Comparison of ENCODE assay signal across 24 cellular contexts in the genomic region with DNA sequence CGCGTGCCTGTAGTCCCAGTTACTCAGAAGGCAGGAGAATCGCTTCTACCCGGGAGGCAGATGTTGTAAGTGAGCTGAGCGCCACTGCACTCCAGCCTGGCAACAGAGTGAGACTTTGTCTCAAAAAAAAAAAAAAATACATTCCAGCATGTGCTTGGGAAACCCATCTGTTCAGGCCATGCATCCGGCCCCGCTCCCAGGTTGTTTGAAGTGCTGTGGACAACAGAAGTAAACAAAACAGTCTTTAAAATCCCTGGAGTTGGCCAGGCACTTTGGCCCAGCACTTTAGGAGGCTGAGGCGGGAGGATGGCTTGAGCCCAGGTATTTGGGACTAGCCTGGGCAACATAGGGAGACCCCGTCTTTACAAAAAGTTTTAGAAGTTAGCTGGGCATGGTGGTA. TPM values are rescaled to one million over a fixed set of nuclear protein-coding genes. Genes with fewer than 3 reads are reported as not detected.
DNase-seq lines count a peak whose midpoint lies in the region; ATAC-seq and TF ChIP-seq lines count a peak whose summit lies in the region.
"Had no signal": no experiment of that assay in that cellular context is flagged by ENCODE, and none has a peak within 500 bp of the region (broad histone marks: within the 10 kb centered on the region; RNA-seq: fewer than 3 reads in every experiment).

No MANE protein-coding gene starts in this region.

- H3K27ac ChIP-seq in AG04450 (ENCODE audit: low read depth, low read length): no peak overlapping the region
- H3K27ac ChIP-seq: brain microvascular endothelial cell, neutrophil, thoracic aorta had no signal

- in situ Hi-C loops in SK-MEL-5 (cut with HindIII; ENCODE audit: low pct_unique_long_range_greater_than_20kb, low sequenced_read_pairs): loop anchor here (25.0 kb wide), 1 partner anchor 143 kb away; no protein-coding TSS in a partner anchor

- TF ChIP-seq CTCF in AG04450 (IDR thresholded peaks at IDR 0.05; ENCODE audit: low read depth, low read length) (no peak), fibroblast of mammary gland (conservative IDR thresholded peaks at IDR 0.05; ENCODE audit: control insufficient read depth, insufficient read depth, low read depth, low read length) (no peak)

- peaks cover 11% of the 10 kb centered on the region for H3K27me3 ChIP-seq in AG04450 (ENCODE audit: control insufficient read depth, insufficient read depth, low read length)
- H3K27me3 ChIP-seq: brain microvascular endothelial cell had no signal

- DNase-seq in AG04450 (ENCODE audit: low read depth, low spot score): peak; percentile 13
- peak; percentile 49 for DNase-seq in EL
- DNase-seq in SK-MEL-5 (ENCODE audit: low read depth, low spot score): peak; percentile 69
- peak; percentile 22 for DNase-seq in fibroblast of mammary gland (ENCODE audit: low read depth)
- no peak for DNase-seq in 8988T
- no peak for DNase-seq in erythroblast (lab: John Stamatoyannopoulos, UW)
- DNase-seq: activated B cell treated with CpG ODN at 0.5 μM for 24 hours; activated CD8-positive, alpha-beta T cell treated with anti-CD3 and anti-CD28 coated beads for 36 hours; activated naive CD4-positive, alpha-beta T cell treated with anti-CD3 and anti-CD28 coated beads, Interleukin-2, amount 50 U/mL, for 16 hours; activated T-cell treated with anti-CD3 and anti-CD28 coated beads, Interleukin-2, amount 50 U/mL, for 48 hours; brain microvascular endothelial cell; CD8-positive, alpha-beta memory T cell; head of caudate nucleus; left ventricle myocardium superior; MG63; NCI-H1694; SIG-M5; T-helper 2 cell had no signal

- POLR2A ChIA-PET in AG04450 (lab: Yijun Ruan, JAX): interaction anchor here (0.6 to 0.7 kb wide), 2 partner anchors 93 to 176 kb away, joined by 3 to 6 read pairs; no protein-coding TSS in a partner anchor

- CTCF ChIA-PET in AG04450 (lab: Charles Lee): no interaction called here

- H3K4me3 ChIP-seq in AG04450 (ENCODE audit: low read depth, low read length) (no peak overlapping the region), fibroblast of mammary gland (ENCODE audit: control insufficient read depth, low read depth, low read length) (no peak overlapping the region)
- H3K4me3 ChIP-seq: GM12878, MG63, thoracic aorta had no signal

- ATAC-seq in GM18907 (IDR thresholded peaks at IDR 0.05; ENCODE audit: unreplicated experiment): no peak
- ATAC-seq in HG03175 (IDR thresholded peaks at IDR 0.05; ENCODE audit: unreplicated experiment): no peak
- ATAC-seq: activated CD8-positive, alpha-beta T cell treated with anti-CD3 and anti-CD28 coated beads for 36 hours; GM12878; left ventricle myocardium superior; stimulated activated effector memory CD8-positive, alpha-beta T cell treated with anti-CD3 and anti-CD28 coated beads, Interleukin-12 subunit alpha, Interleukin-12 subunit beta, amount 100 ng/mL, for 72 hours had no signal

- TF ChIP-seq POLR2A in erythroblast (IDR thresholded peaks at IDR 0.05; ENCODE audit: low read length): no peak

- no peaks in the 10 kb centered on the region for H3K9me3 ChIP-seq in AG04450 (ENCODE audit: control insufficient read depth, insufficient read depth, low read length)
- H3K9me3 ChIP-seq: MG63, neutrophil, thoracic aorta had no signal

RNA-seq across cellular contexts. Expression of gene PTPRS, which starts 3.2 kb away (rescaled TPM):
- 26.5 and 34.8 TPM in 2 replicates for polyA plus RNA-seq in AG04450 (2011; rRNA removed)
- 144 and 184 TPM in 2 replicates for polyA minus RNA-seq in AG04450 (2011; rRNA and poly(A)+ RNA removed)
- 74.6 and 79.7 TPM in 2 replicates for total RNA-seq in SK-MEL-5 (2014; rRNA removed; shearing (Covaris generic))
- 87.9 and 123 TPM in 2 replicates for polyA plus RNA-seq in SK-MEL-5 (2015; cell fraction: cytosol; rRNA removed)
- polyA plus RNA-seq in SK-MEL-5 (2015; cell fraction: nucleus; rRNA removed): 76.4 and 80.9 TPM in 2 replicates

Comparison
In these comparisons a context has a peak if more than half of its experiments do, and no peak if none do; other contexts are left out.
1. DNase-seq: peak in AG04450 (single experiment), EL (single experiment), SK-MEL-5 (single experiment) and fibroblast of mammary gland (single experiment); none in 8988T (single experiment) and erythroblast (0 of 2).